Comparison of ENCODE assay signal across 7 cellular contexts in genomic region chr16:31892111-31892510, GRCh38. TPM values are rescaled to one million over a fixed set of nuclear protein-coding genes. Genes with fewer than 3 reads are reported as not detected.
DNase-seq lines count a peak whose midpoint lies in the region; ATAC-seq and TF ChIP-seq lines count a peak whose summit lies in the region.
"Not testable (repeated sequence)": the region's sequence is repeated elsewhere in the genome, so short reads cannot be mapped to it uniquely, and the experiment has no call there.

No MANE protein-coding gene starts in this region.

- TF ChIP-seq CTCF in CD4-positive, alpha-beta T cell (IDR thresholded peaks at IDR 0.05); activated CD8-positive, alpha-beta T cell treated with anti-CD3 and anti-CD28 coated beads for 36 hours (IDR thresholded peaks at IDR 0.05); natural killer cell (IDR thresholded peaks at IDR 0.05): not testable (repeated sequence)

- not testable (repeated sequence) for H3K4me3 Mint-ChIP-seq in CD4-positive, alpha-beta T cell; T-helper 17 cell; activated CD8-positive, alpha-beta T cell treated with anti-CD3 and anti-CD28 coated beads for 36 hours; activated naive CD8-positive, alpha-beta T cell treated with anti-CD3 and anti-CD28 coated beads, Interleukin-2, amount 10 ng/mL, durations not matched to agents 7 days and 5 days; effector memory CD8-positive, alpha-beta T cell; natural killer cell
- H3K4me3 Mint-ChIP-seq in activated T-helper 17 cell treated with anti-CD3 and anti-CD28 coated beads, Interleukin-2, amount 50 U/mL, for 72 hours: peak overlapping the region; percentile 40

- intact Hi-C loops in CD4-positive, alpha-beta T cell (cut with DNase I, micrococcal nuclease); activated CD8-positive, alpha-beta T cell treated with anti-CD3 and anti-CD28 coated beads for 36 hours (cut with micrococcal nuclease); natural killer cell (cut with micrococcal nuclease): not testable (repeated sequence)

- H3K9me3 ChIP-seq in CD4-positive, alpha-beta T cell (ENCODE audit: control insufficient read depth, low read length): peaks cover 31% of the 10 kb centered on the region
- peaks cover 29% of the 10 kb centered on the region for H3K9me3 ChIP-seq in T-helper 17 cell (ENCODE audit: control insufficient read depth, low read length, poor library complexity, severe bottlenecking)

- H3K27me3 Mint-ChIP-seq in CD4-positive, alpha-beta T cell; T-helper 17 cell; activated CD8-positive, alpha-beta T cell treated with anti-CD3 and anti-CD28 coated beads for 36 hours; activated T-helper 17 cell treated with anti-CD3 and anti-CD28 coated beads, Interleukin-2, amount 50 U/mL, for 72 hours; activated naive CD8-positive, alpha-beta T cell treated with anti-CD3 and anti-CD28 coated beads, Interleukin-2, amount 10 ng/mL, durations not matched to agents 7 days and 5 days; effector memory CD8-positive, alpha-beta T cell; natural killer cell (ENCODE audit: low read depth in 2 of 2): not testable (repeated sequence)

- H3K4me1 Mint-ChIP-seq in CD4-positive, alpha-beta T cell (ENCODE audit: low read depth): peaks cover 50% of the 10 kb centered on the region
- H3K4me1 Mint-ChIP-seq in T-helper 17 cell: peaks cover 22% of the 10 kb centered on the region
- H3K4me1 Mint-ChIP-seq in activated CD8-positive, alpha-beta T cell treated with anti-CD3 and anti-CD28 coated beads for 36 hours (ENCODE audit: low read depth): peaks cover 78% of the 10 kb centered on the region
- H3K4me1 Mint-ChIP-seq in activated T-helper 17 cell treated with anti-CD3 and anti-CD28 coated beads, Interleukin-2, amount 50 U/mL, for 72 hours: peaks cover 53% of the 10 kb centered on the region
- peaks cover 24% of the 10 kb centered on the region for H3K4me1 Mint-ChIP-seq in activated naive CD8-positive, alpha-beta T cell treated with anti-CD3 and anti-CD28 coated beads, Interleukin-2, amount 10 ng/mL, durations not matched to agents 7 days and 5 days
- H3K4me1 Mint-ChIP-seq in effector memory CD8-positive, alpha-beta T cell (ENCODE audit: low read depth in 2 of 2): peaks cover 43 to 76% of the 10 kb centered on the region in 2 donors
- peaks cover 61 to 64% of the 10 kb centered on the region in 2 donors for H3K4me1 Mint-ChIP-seq in natural killer cell

- H3K36me3 Mint-ChIP-seq in CD4-positive, alpha-beta T cell (ENCODE audit: low read depth): peaks cover 99% of the 10 kb centered on the region
- H3K36me3 Mint-ChIP-seq in T-helper 17 cell (ENCODE audit: low read depth) (peaks cover 24% of the 10 kb centered on the region), natural killer cell (peaks cover 63% of the 10 kb centered on the region)
- peaks cover 97% of the 10 kb centered on the region for H3K36me3 Mint-ChIP-seq in activated CD8-positive, alpha-beta T cell treated with anti-CD3 and anti-CD28 coated beads for 36 hours (ENCODE audit: low read depth)
- H3K36me3 Mint-ChIP-seq in activated T-helper 17 cell treated with anti-CD3 and anti-CD28 coated beads, Interleukin-2, amount 50 U/mL, for 72 hours (ENCODE audit: low read depth): peaks cover 100% of the 10 kb centered on the region
- peaks cover 96% of the 10 kb centered on the region for H3K36me3 Mint-ChIP-seq in activated naive CD8-positive, alpha-beta T cell treated with anti-CD3 and anti-CD28 coated beads, Interleukin-2, amount 10 ng/mL, durations not matched to agents 7 days and 5 days
- peaks cover 85% of the 10 kb centered on the region for H3K36me3 Mint-ChIP-seq in effector memory CD8-positive, alpha-beta T cell (ENCODE audit: insufficient read depth)

- CTCF ChIA-PET in CD4-positive, alpha-beta T cell (lab: Charles Lee); activated CD8-positive, alpha-beta T cell treated with anti-CD3 and anti-CD28 coated beads for 36 hours (lab: Charles Lee): not testable (repeated sequence)

- H3K27ac ChIP-seq in CD4-positive, alpha-beta T cell (ENCODE audit: low read depth, low read length): not testable (repeated sequence)

- not testable (repeated sequence) for H3K27me3 ChIP-seq in CD4-positive, alpha-beta T cell (ENCODE audit: control insufficient read depth, insufficient read depth, low read length)

- H3K9me3 Mint-ChIP-seq in CD4-positive, alpha-beta T cell; effector memory CD8-positive, alpha-beta T cell; natural killer cell: not testable (repeated sequence)
- peaks cover 56% of the 10 kb centered on the region for H3K9me3 Mint-ChIP-seq in activated CD8-positive, alpha-beta T cell treated with anti-CD3 and anti-CD28 coated beads for 36 hours
- peaks cover 13% of the 10 kb centered on the region for H3K9me3 Mint-ChIP-seq in activated T-helper 17 cell treated with anti-CD3 and anti-CD28 coated beads, Interleukin-2, amount 50 U/mL, for 72 hours
- peaks cover 59% of the 10 kb centered on the region for H3K9me3 Mint-ChIP-seq in activated naive CD8-positive, alpha-beta T cell treated with anti-CD3 and anti-CD28 coated beads, Interleukin-2, amount 10 ng/mL, durations not matched to agents 7 days and 5 days

- POLR2A ChIA-PET in CD4-positive, alpha-beta T cell (lab: Charles Lee); activated naive CD8-positive, alpha-beta T cell treated with anti-CD3 and anti-CD28 coated beads, Interleukin-2, amount 10 ng/mL, durations not matched to agents 7 days and 5 days (lab: Charles Lee): not testable (repeated sequence)
- POLR2A ChIA-PET in activated CD8-positive, alpha-beta T cell treated with anti-CD3 and anti-CD28 coated beads for 36 hours (lab: Charles Lee): interaction anchor here (2.4 kb wide), 1 partner anchor 10 kb away, joined by 13 read pairs; no protein-coding TSS in a partner anchor

- not testable (repeated sequence) for ATAC-seq in CD4-positive, alpha-beta T cell (ENCODE audit: poor library complexity); T-helper 17 cell; activated CD8-positive, alpha-beta T cell treated with anti-CD3 and anti-CD28 coated beads for 36 hours; activated T-helper 17 cell treated with anti-CD3 and anti-CD28 coated beads, Interleukin-2, amount 50 U/mL, for 72 hours (replicated peaks); activated naive CD8-positive, alpha-beta T cell treated with anti-CD3 and anti-CD28 coated beads, Interleukin-2, amount 10 ng/mL, durations not matched to agents 7 days and 5 days (ENCODE audit: low read depth); effector memory CD8-positive, alpha-beta T cell (replicated peaks); natural killer cell

- H3K27ac Mint-ChIP-seq in CD4-positive, alpha-beta T cell: peak overlapping the region; percentile 65
- H3K27ac Mint-ChIP-seq in T-helper 17 cell (peak overlapping the region; percentile 51), natural killer cell (peak overlapping the region; percentile 8 to 57)
- H3K27ac Mint-ChIP-seq in activated CD8-positive, alpha-beta T cell treated with anti-CD3 and anti-CD28 coated beads for 36 hours: peak overlapping the region; percentile 47
- H3K27ac Mint-ChIP-seq in activated T-helper 17 cell treated with anti-CD3 and anti-CD28 coated beads, Interleukin-2, amount 50 U/mL, for 72 hours: peak overlapping the region; percentile 30
- peak overlapping the region; percentile 30 for H3K27ac Mint-ChIP-seq in activated naive CD8-positive, alpha-beta T cell treated with anti-CD3 and anti-CD28 coated beads, Interleukin-2, amount 10 ng/mL, durations not matched to agents 7 days and 5 days
- peak overlapping the region; percentile 41 to 68 for H3K27ac Mint-ChIP-seq in effector memory CD8-positive, alpha-beta T cell

- not testable (repeated sequence) for DNase-seq in CD4-positive, alpha-beta T cell; T-helper 17 cell; activated CD8-positive, alpha-beta T cell treated with anti-CD3 and anti-CD28 coated beads for 36 hours; activated naive CD8-positive, alpha-beta T cell treated with anti-CD3 and anti-CD28 coated beads, Interleukin-2, amount 10 ng/mL, durations not matched to agents 7 days and 5 days; effector memory CD8-positive, alpha-beta T cell; natural killer cell

RNA-seq across cellular contexts. Expression of gene ZNF267, which starts 18.5 kb away (rescaled TPM):
- 10 to 100 TPM; 56.0 to 57.9 TPM for total RNA-seq in CD4-positive, alpha-beta T cell
- 10 to 100 TPM; 78.9 to 80.5 TPM for total RNA-seq in T-helper 17 cell
- 10 to 100 TPM; 67.7 to 70.2 TPM for total RNA-seq in activated CD8-positive, alpha-beta T cell treated with anti-CD3 and anti-CD28 coated beads for 36 hours
- total RNA-seq in activated T-helper 17 cell treated with anti-CD3 and anti-CD28 coated beads, Interleukin-2, amount 50 U/mL, for 72 hours: 100 to 1,000 TPM in 1 of 2 donors, 10 to 100 TPM in 1; 73.8 to 168 TPM
- 10 to 100 TPM; 60.9 to 62.6 TPM for total RNA-seq in activated naive CD8-positive, alpha-beta T cell treated with anti-CD3 and anti-CD28 coated beads, Interleukin-2, amount 10 ng/mL, durations not matched to agents 7 days and 5 days
- 10 to 100 TPM; 45.0 to 56.6 (median 52.8) TPM for total RNA-seq in natural killer cell
